8 cellular contexts compared by ENCODE assay signal in the genomic region with DNA sequence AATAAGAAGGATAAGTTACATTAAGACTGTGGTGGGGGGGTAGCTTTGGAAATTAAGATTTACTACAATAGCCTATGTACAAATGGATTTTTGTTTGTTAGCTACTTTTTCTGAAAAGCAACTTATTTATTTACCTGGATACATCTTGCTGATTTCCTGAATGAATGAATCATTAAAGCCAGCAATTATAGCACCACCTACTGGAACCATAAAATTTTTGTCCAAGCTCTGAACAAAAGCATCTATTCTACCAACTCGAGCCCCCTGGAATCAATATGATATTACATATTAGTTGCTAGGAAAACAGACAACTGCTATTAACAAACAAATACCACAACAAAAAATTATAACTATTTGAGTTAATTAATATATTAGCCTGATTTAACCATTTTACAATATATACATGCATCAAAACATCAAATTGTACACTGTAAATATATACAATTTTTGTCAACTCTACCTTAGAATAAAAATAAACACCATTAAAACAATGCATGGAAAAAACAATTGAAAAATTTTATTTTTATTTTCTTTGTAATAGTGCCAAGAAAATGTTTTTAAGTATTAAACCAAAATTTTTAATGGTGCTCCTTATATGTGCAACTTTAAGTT. TPM values are rescaled to one million over a fixed set of nuclear protein-coding genes. Genes with fewer than 3 reads are reported as not detected.
DNase-seq lines count a peak whose midpoint lies in the region; ATAC-seq, FAIRE-seq and TF ChIP-seq lines count a peak whose summit lies in the region.

No MANE protein-coding gene starts in this region.

- H2BK5ac ChIP-seq in neuronal stem cell (ENCODE audit: low read length) = no peak overlapping the region

- H3K14ac ChIP-seq in neuronal stem cell (ENCODE audit: low read length) = no peak overlapping the region

- TF ChIP-seq CTCF in A549 (IDR thresholded peaks at IDR 0.05) (peak; percentile 62), GM10266 (IDR thresholded peaks at IDR 0.05; ENCODE audit: control insufficient read depth, insufficient read depth, low read depth, missing control alignments) (peak; percentile 51), smooth muscle cell (IDR thresholded peaks at IDR 0.05; ENCODE audit: borderline replicate concordance, insufficient read depth, poor library complexity, severe bottlenecking) (peak; percentile 69)

- H3K18ac ChIP-seq in neuronal stem cell (ENCODE audit: low read length) = no peak overlapping the region

- intact Hi-C loops in left colon (cut with DNase I, micrococcal nuclease) = loop anchor here in 1 of 2 donors (10.0 kb wide), 1 partner anchor 160 kb away; no protein-coding TSS in a partner anchor

- CTCF ChIA-PET in A549 (lab: Yijun Ruan, JAX) = interaction anchor here (0.5 to 2.2 kb wide), 15 partner anchors 9 to 601 kb away, joined by 3 to 19 read pairs (median 3); no protein-coding TSS in a partner anchor

- no peak for TF ChIP-seq EP300 in A549 (IDR thresholded peaks at IDR 0.05)

- H4K91ac ChIP-seq in neuronal stem cell (ENCODE audit: low read depth, low read length, poor library complexity) = no peak overlapping the region

- H3F3A ChIP-seq in smooth muscle cell (ENCODE audit: low read depth) = no peaks in the 10 kb centered on the region

- H3K4me3 ChIP-seq in A549 (no peak overlapping the region), smooth muscle cell (no peak overlapping the region), neuronal stem cell (ENCODE audit: low read length in 2 of 2) (no peak overlapping the region)

- H2BK12ac ChIP-seq in neuronal stem cell (ENCODE audit: low read length) = no peak overlapping the region

- H3K27me3 ChIP-seq in smooth muscle cell (ENCODE audit: low read depth) (no peaks in the 10 kb centered on the region), neuronal stem cell (ENCODE audit: control insufficient read depth in 3 of 3, insufficient read depth in 3 of 3, low read depth in 1 of 3, low read length in 3 of 3) (no peaks in the 10 kb centered on the region)

- ATAC-seq in A549 (no peak), left colon (no peak)

- H3K27ac ChIP-seq in A549 = no peak overlapping the region
- no peak overlapping the region for H3K27ac ChIP-seq in smooth muscle cell (ENCODE audit: low read depth)
- no peak overlapping the region for H3K27ac ChIP-seq in neuronal stem cell (replicated peaks; ENCODE audit: low read length)

- H3K36me3 ChIP-seq in smooth muscle cell (ENCODE audit: low read depth) = no peaks in the 10 kb centered on the region
- peaks cover 1 to 11% of the 10 kb centered on the region in 2 donors for H3K36me3 ChIP-seq in neuronal stem cell (replicated peaks in 1 of 2; ENCODE audit: control insufficient read depth in 2 of 2, insufficient read depth in 2 of 2, low read length in 2 of 2)

- H4K8ac ChIP-seq in neuronal stem cell (ENCODE audit: low read depth, low read length) = no peak overlapping the region

- H3K4me2 ChIP-seq in A549 = no peak overlapping the region
- H3K4me2 ChIP-seq in smooth muscle cell = no peak overlapping the region
- H3K4me2 ChIP-seq in neuronal stem cell (ENCODE audit: insufficient read depth, low read length, poor library complexity, severe bottlenecking) = no peak overlapping the region

- no peak overlapping the region for H2AK5ac ChIP-seq in neuronal stem cell (ENCODE audit: low read depth, low read length)

- FAIRE-seq in A549 (lab: Jason Lieb, UNC) = no peak

- POLR2A ChIA-PET in A549 (lab: Yijun Ruan, JAX) = no interaction called here

- no peak overlapping the region for H2BK15ac ChIP-seq in neuronal stem cell (ENCODE audit: low read length)

- peak; percentile 53 to 56 for TF ChIP-seq RAD21 in A549 (conservative IDR thresholded peaks at IDR 0.05 in 1 of 2, IDR thresholded peaks at IDR 0.05 in 1 of 2)

- H3K9ac ChIP-seq in smooth muscle cell (ENCODE audit: low read depth) = no peak overlapping the region
- no peak overlapping the region for H3K9ac ChIP-seq in neuronal stem cell (ENCODE audit: low read depth, low read length, poor library complexity)

- H3K4ac ChIP-seq in neuronal stem cell (ENCODE audit: low read length) = no peak overlapping the region

- H2AFZ ChIP-seq in smooth muscle cell (ENCODE audit: low read depth) (no peak overlapping the region), neuronal stem cell (ENCODE audit: low read length) (no peak overlapping the region)

- H3K23ac ChIP-seq in neuronal stem cell (ENCODE audit: low read depth, low read length, poor library complexity) = no peak overlapping the region

- H3K79me2 ChIP-seq in smooth muscle cell (ENCODE audit: low read depth) = no peaks in the 10 kb centered on the region

- no peaks in the 10 kb centered on the region for H4K20me1 ChIP-seq in smooth muscle cell (ENCODE audit: low read depth)

- WGBS in A549 (ENCODE audit: missing lambda C conversion rate) = 17% methylated on average over 1 of the region's 1 CpG
- 47% methylated on average over 1 of the region's 1 CpG for WGBS in smooth muscle cell (ENCODE audit: low lambda C conversion rate)
- no CpG with 5 or more reads among the region's 1 CpG for WGBS in neuronal stem cell (ENCODE audit: extremely low coverage in 2 of 2, insufficient read length in 2 of 2, insufficient replicate concordance in 1 of 2), 2 donors

- no peak overlapping the region for H2BK120ac ChIP-seq in neuronal stem cell (ENCODE audit: low read depth, low read length)

- no peaks in the 10 kb centered on the region for H3K79me1 ChIP-seq in neuronal stem cell (ENCODE audit: low read depth, low read length)

- DNase-seq in A549 (ENCODE audit: low read depth in 1 of 2, low spot score in 1 of 2) (peak; percentile 10 to 28), GM10266 (ENCODE audit: extremely low spot score) (peak; percentile 11), NCI-H82 (lab: John Stamatoyannopoulos, UW) (peak; percentile 41), erythroblast (lab: John Stamatoyannopoulos, UW) (peak; percentile 11 to 46), smooth muscle cell (lab: John Stamatoyannopoulos, UW; ENCODE audit: unreplicated experiment) (no peak), left colon (no peak), neuronal stem cell (ENCODE audit: low spot score) (no peak)
- no peak for DNase-seq in activated CD8-positive, alpha-beta memory T cell treated with anti-CD3 and anti-CD28 coated beads for 24 hours

- no peaks in the 10 kb centered on the region for H3K4me1 ChIP-seq in A549
- H3K4me1 ChIP-seq in smooth muscle cell (ENCODE audit: low read depth) = no peaks in the 10 kb centered on the region
- no peaks in the 10 kb centered on the region for H3K4me1 ChIP-seq in neuronal stem cell (ENCODE audit: control insufficient read depth in 2 of 2, insufficient read depth in 1 of 2, low read depth in 1 of 2, low read length in 2 of 2)

- no peaks in the 10 kb centered on the region for H3K9me3 ChIP-seq in A549
- no peaks in the 10 kb centered on the region for H3K9me3 ChIP-seq in smooth muscle cell (replicated peaks; ENCODE audit: low read depth)
- no peaks in the 10 kb centered on the region for H3K9me3 ChIP-seq in neuronal stem cell (replicated peaks in 1 of 2; ENCODE audit: control insufficient read depth in 2 of 2, insufficient read depth in 1 of 2, low read depth in 1 of 2, low read length in 2 of 2)

- TF ChIP-seq POLR2A in A549 (IDR thresholded peaks at IDR 0.05; ENCODE audit: low read length) (no peak), erythroblast (IDR thresholded peaks at IDR 0.05; ENCODE audit: low read length) (no peak)

TF ChIP-seq in A549, 52 proteins besides CTCF, POLR2A, EP300 and RAD21:
- no peak for TF ChIP-seq HEYL (CRISPR knock-in tag; IDR thresholded peaks at IDR 0.05)
- peak; percentile 54 for TF ChIP-seq SMC3 (IDR thresholded peaks at IDR 0.05)

RNA-seq across cellular contexts. Expression of a gene that starts 15.3 kb away (rescaled TPM):
- polyA plus RNA-seq in A549 (2011; rRNA removed) = 7.4 and 9.7 TPM in 2 replicates
- 0.95 and 1.1 TPM in 2 replicates for polyA plus RNA-seq in A549 (2012; cell fraction: cytosol; rRNA removed)
- polyA plus RNA-seq in A549 (2012; cell fraction: nucleus; rRNA removed) = 0.62 and 1.0 TPM in 2 replicates
- polyA plus RNA-seq in A549 (2017; fragmentation: RNase III; extraction: RNeasy Plus Mini Kit Qiagen cat#74134 plus additional on column Dnase treatment) = 2.3 to 2.9 TPM (median 2.5 TPM) in 3 replicates
- 2.2 and 2.8 TPM in 2 replicates for polyA minus RNA-seq in A549 (2011; rRNA and poly(A)+ RNA removed)
- total RNA-seq in smooth muscle cell = 7.7 and 8.4 TPM in 2 replicates
- polyA plus RNA-seq in smooth muscle cell = 1.6 and 4.2 TPM in 2 replicates
- total RNA-seq in left colon = 10 to 100 TPM; 11.1 to 17.7 TPM
- polyA plus RNA-seq in neuronal stem cell (2013, experiment 1 of 2) = 5.1 TPM
- polyA plus RNA-seq in neuronal stem cell (2013, experiment 2 of 2) = 5.2 TPM

Comparison
In these comparisons a context has a peak if more than half of its experiments do, and no peak if none do; other contexts are left out.
1. DNase-seq: peak in A549 (2 of 2), GM10266 (single experiment), NCI-H82 (single experiment) and erythroblast (2 of 2); none in smooth muscle cell (single experiment), left colon (0 of 2), activated CD8-positive, alpha-beta memory T cell treated with anti-CD3 and anti-CD28 coated beads for 24 hours (single experiment) and neuronal stem cell (single experiment).
2. Peak in every context shown above with its lines, with median percentiles within 50 percentile points of each other: CTCF ChIP-seq.